ENCODE assay signal across 1 cellular context in the genomic region with DNA sequence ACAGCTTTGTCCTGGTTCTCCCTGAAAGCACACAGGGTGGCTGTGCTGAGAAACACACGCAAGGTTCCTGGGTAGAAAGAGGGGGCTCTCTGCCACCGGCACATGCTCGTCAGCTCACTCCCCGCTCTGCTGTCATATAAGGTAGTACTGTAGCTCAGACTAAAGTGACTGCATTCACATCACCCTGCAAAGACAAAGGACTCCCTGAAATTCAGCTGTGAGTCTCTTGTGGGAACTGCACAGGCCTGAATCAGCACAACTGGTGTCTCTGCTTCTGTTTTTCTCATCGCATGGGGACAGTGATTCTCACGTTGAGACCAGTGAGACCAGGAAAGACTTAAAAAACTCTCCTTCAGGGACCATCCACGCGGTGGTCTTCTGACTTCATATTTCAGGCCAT.
TF ChIP-seq lines count a peak whose summit lies in the region.

No MANE protein-coding gene starts in this region.

TF ChIP-seq in GM12878, 131 proteins besides CTCF, POLR2A, EP300 and RAD21:
- TF ChIP-seq, protein P1, sequence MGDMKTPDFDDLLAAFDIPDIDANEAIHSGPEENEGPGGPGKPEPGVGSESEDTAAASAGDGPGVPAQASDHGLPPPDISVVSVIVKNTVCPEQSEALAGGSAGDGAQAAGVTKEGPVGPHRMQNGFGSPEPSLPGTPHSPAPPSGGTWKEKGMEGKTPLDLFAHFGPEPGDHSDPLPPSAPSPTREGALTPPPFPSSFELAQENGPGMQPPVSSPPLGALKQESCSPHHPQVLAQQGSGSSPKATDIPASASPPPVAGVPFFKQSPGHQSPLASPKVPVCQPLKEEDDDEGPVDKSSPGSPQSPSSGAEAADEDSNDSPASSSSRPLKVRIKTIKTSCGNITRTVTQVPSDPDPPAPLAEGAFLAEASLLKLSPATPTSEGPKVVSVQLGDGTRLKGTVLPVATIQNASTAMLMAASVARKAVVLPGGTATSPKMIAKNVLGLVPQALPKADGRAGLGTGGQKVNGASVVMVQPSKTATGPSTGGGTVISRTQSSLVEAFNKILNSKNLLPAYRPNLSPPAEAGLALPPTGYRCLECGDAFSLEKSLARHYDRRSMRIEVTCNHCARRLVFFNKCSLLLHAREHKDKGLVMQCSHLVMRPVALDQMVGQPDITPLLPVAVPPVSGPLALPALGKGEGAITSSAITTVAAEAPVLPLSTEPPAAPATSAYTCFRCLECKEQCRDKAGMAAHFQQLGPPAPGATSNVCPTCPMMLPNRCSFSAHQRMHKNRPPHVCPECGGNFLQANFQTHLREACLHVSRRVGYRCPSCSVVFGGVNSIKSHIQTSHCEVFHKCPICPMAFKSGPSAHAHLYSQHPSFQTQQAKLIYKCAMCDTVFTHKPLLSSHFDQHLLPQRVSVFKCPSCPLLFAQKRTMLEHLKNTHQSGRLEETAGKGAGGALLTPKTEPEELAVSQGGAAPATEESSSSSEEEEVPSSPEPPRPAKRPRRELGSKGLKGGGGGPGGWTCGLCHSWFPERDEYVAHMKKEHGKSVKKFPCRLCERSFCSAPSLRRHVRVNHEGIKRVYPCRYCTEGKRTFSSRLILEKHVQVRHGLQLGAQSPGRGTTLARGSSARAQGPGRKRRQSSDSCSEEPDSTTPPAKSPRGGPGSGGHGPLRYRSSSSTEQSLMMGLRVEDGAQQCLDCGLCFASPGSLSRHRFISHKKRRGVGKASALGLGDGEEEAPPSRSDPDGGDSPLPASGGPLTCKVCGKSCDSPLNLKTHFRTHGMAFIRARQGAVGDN (IDR thresholded peaks at IDR 0.05): no peak
- TF ChIP-seq ATF7 (IDR thresholded peaks at IDR 0.05; ENCODE audit: low read depth) (no peak), NRF1 (conservative IDR thresholded peaks at IDR 0.05; ENCODE audit: low read depth, low read length) (no peak), CHD4 (IDR thresholded peaks at IDR 0.05) (no peak)
- TF ChIP-seq, protein P2, sequence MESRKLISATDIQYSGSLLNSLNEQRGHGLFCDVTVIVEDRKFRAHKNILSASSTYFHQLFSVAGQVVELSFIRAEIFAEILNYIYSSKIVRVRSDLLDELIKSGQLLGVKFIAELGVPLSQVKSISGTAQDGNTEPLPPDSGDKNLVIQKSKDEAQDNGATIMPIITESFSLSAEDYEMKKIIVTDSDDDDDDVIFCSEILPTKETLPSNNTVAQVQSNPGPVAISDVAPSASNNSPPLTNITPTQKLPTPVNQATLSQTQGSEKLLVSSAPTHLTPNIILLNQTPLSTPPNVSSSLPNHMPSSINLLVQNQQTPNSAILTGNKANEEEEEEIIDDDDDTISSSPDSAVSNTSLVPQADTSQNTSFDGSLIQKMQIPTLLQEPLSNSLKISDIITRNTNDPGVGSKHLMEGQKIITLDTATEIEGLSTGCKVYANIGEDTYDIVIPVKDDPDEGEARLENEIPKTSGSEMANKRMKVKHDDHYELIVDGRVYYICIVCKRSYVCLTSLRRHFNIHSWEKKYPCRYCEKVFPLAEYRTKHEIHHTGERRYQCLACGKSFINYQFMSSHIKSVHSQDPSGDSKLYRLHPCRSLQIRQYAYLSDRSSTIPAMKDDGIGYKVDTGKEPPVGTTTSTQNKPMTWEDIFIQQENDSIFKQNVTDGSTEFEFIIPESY (IDR thresholded peaks at IDR 0.05): no peak
TF ChIP-seq in GM12878: peak in this region for 0.
